Comparison of ENCODE assay signal across 12 cellular contexts in genomic region chr2:240596491-240596931, GRCh38. TPM values are rescaled to one million over a fixed set of nuclear protein-coding genes. Genes with fewer than 3 reads are reported as not detected.
DNase-seq lines count a peak whose midpoint lies in the region; ATAC-seq, FAIRE-seq and TF ChIP-seq lines count a peak whose summit lies in the region.
"Had no signal": no experiment of that assay in that cellular context is flagged by ENCODE, and none has a peak within 500 bp of the region (broad histone marks: within the 10 kb centered on the region; RNA-seq: fewer than 3 reads in every experiment).

No MANE protein-coding gene starts in this region.

- no peaks in the 10 kb centered on the region for H3K27me3 ChIP-seq in small intestine (ENCODE audit: control insufficient read depth in 2 of 2, insufficient read depth in 2 of 2, low read length in 2 of 2)
- H3K27me3 ChIP-seq: hepatocyte had no signal

- H3K9me3 ChIP-seq in kidney (ENCODE audit: control insufficient read depth in 1 of 2, low read length in 2 of 2) (no peaks in the 10 kb centered on the region), small intestine (ENCODE audit: control insufficient read depth, low read depth) (no peaks in the 10 kb centered on the region)

- H3K9ac ChIP-seq in kidney (ENCODE audit: low read length in 2 of 2) = no peak overlapping the region

- FAIRE-seq in kidney (lab: Jason Lieb, UNC) (no peak), small intestine (lab: Jason Lieb, UNC) (no peak)
- FAIRE-seq: K562 had no signal

- H3K4me3 ChIP-seq in kidney (ENCODE audit: low read length in 2 of 2) (no peak overlapping the region), small intestine (ENCODE audit: low read depth in 1 of 2, low read length in 2 of 2) (no peak overlapping the region)
- H3K4me3 ChIP-seq: hepatocyte, K562 had no signal

- no peak for ATAC-seq in sciatic nerve

- peak; percentile 27 for DNase-seq in NCI-H1092 (lab: John Stamatoyannopoulos, UW)
- peak in 42 of 61 donors; percentile 9 to 91 (median 48) for DNase-seq in caudate nucleus (lab: John Stamatoyannopoulos, UW)
- peak; percentile 75 for DNase-seq in kidney
- DNase-seq in sciatic nerve (ENCODE audit: low spot score) = peak; percentile 62
- no peak for DNase-seq in 8988T
- no peak for DNase-seq in small intestine
- no peak for DNase-seq in HEK293T (ENCODE audit: extremely low spot score)
- no peak for DNase-seq in iPS-NIHi7 (ENCODE audit: extremely low spot score)
- DNase-seq: NCI-H82 had no signal

- no peaks in the 10 kb centered on the region for H3K4me1 ChIP-seq in kidney (ENCODE audit: control insufficient read depth in 1 of 2, insufficient read depth in 1 of 2, low read depth in 1 of 2, low read length in 2 of 2)
- H3K4me1 ChIP-seq in small intestine (ENCODE audit: control insufficient read depth in 2 of 2, insufficient read depth in 1 of 2, low read depth in 1 of 2, low read length in 1 of 2) = no peaks in the 10 kb centered on the region

- WGBS in small intestine, 3 donors = 88 to 94% (median 91%) methylated on average over 21 to 23 of the region's 23 CpGs

- H3K36me3 ChIP-seq in kidney (ENCODE audit: control insufficient read depth in 1 of 2, insufficient read depth in 2 of 2, low read length in 2 of 2) = peaks cover 8% of the 10 kb centered on the region in 2 donors
- peaks cover 2 to 10% of the 10 kb centered on the region in 2 donors for H3K36me3 ChIP-seq in small intestine (ENCODE audit: control insufficient read depth in 2 of 2, insufficient read depth in 2 of 2, low read length in 2 of 2)

- no peak for TF ChIP-seq CTCF in kidney (IDR thresholded peaks at IDR 0.05; ENCODE audit: borderline replicate concordance, extremely low read depth, insufficient read depth)

- H3K27ac ChIP-seq in caudate nucleus (ENCODE audit: low read depth, low read length) = no peak overlapping the region
- H3K27ac ChIP-seq in kidney (ENCODE audit: low read depth in 2 of 2, low read length in 2 of 2) = no peak overlapping the region
- no peak overlapping the region for H3K27ac ChIP-seq in small intestine (ENCODE audit: low read depth in 1 of 2, low read length in 1 of 2)
- H3K27ac ChIP-seq: hepatocyte had no signal

- CTCF ChIA-PET in HEK293T (lab: Yijun Ruan, JAX) = no interaction called here

- POLR2A ChIA-PET in HEK293T (lab: Yijun Ruan, JAX) = interaction anchor here (1.5 kb wide), 1 partner anchor 10 kb away, joined by 5 read pairs; the partner anchor contains the start of gene CAPN10

- intact Hi-C loops in kidney (cut with DNase I) (no loop called here), sciatic nerve (cut with DNase I) (no loop called here)

TF ChIP-seq in HEK293T, 16 proteins besides CTCF, POLR2A, EP300 and RAD21:
- TF ChIP-seq L3MBTL2 (conservative IDR thresholded peaks at IDR 0.05) (no peak), SUZ12 (IDR thresholded peaks at IDR 0.05) (no peak), HDGF (IDR thresholded peaks at IDR 0.05; ENCODE audit: borderline replicate concordance) (no peak), LEF1 (IDR thresholded peaks at IDR 0.05; ENCODE audit: borderline replicate concordance) (no peak), FOXM1 (IDR thresholded peaks at IDR 0.05; ENCODE audit: borderline replicate concordance) (no peak), NFRKB (IDR thresholded peaks at IDR 0.05) (no peak), TARDBP (IDR thresholded peaks at IDR 0.05) (no peak), BHLHE40 (IDR thresholded peaks at IDR 0.05; ENCODE audit: borderline replicate concordance) (no peak), FOXK2 (IDR thresholded peaks at IDR 0.05) (no peak), PKNOX1 (IDR thresholded peaks at IDR 0.05) (no peak), ELF4 (IDR thresholded peaks at IDR 0.05) (no peak), SP1 (IDR thresholded peaks at IDR 0.05) (no peak), ZNF384 (IDR thresholded peaks at IDR 0.05) (no peak), ARNT (IDR thresholded peaks at IDR 0.05) (no peak), CTBP1 (IDR thresholded peaks at IDR 0.05; ENCODE audit: borderline replicate concordance) (no peak), FOXA1 (IDR thresholded peaks at IDR 0.05) (no peak)

RNA-seq across cellular contexts. Expression of gene CAPN10, which starts 10.0 kb away (rescaled TPM):
- 50.9 TPM for total RNA-seq in kidney
- 26.3 TPM for polyA plus RNA-seq in kidney (ENCODE audit: insufficient read depth, low read depth, low replicate concordance)
- total RNA-seq in sciatic nerve = 37.2 TPM
- 10 to 100 TPM; 19.7 to 33.8 (median 32.9) TPM for polyA plus RNA-seq in small intestine

RNA-seq across cellular contexts. Expression of gene RNPEPL1, which starts 28.2 kb away (rescaled TPM):
- total RNA-seq in kidney = 77.4 TPM
- polyA plus RNA-seq in kidney (ENCODE audit: insufficient read depth, low read depth, low replicate concordance) = 65.4 TPM
- total RNA-seq in sciatic nerve = 38.8 TPM
- 100 to 1,000 TPM; 100 to 149 (median 131) TPM for polyA plus RNA-seq in small intestine

RNA-seq across cellular contexts. Expression of gene GPR35, which starts 28.8 kb away (rescaled TPM):
- total RNA-seq in kidney (6.7 TPM), sciatic nerve (3.2 TPM)
- polyA plus RNA-seq in kidney (ENCODE audit: insufficient read depth, low read depth, low replicate concordance) (1.7 TPM), small intestine (100 to 1,000 TPM in 2 of 3 donors, 10 to 100 TPM in 1; 75.5 to 367 (median 327) TPM)
- total RNA-seq: SK-MEL-5 had no signal

RNA-seq across cellular contexts. Expression of gene DUSP28, which starts 36.4 kb away (rescaled TPM):
- total RNA-seq in kidney = 7.0 TPM
- polyA plus RNA-seq in kidney (ENCODE audit: insufficient read depth, low read depth, low replicate concordance) = 5.9 TPM
- 4.5 TPM for total RNA-seq in sciatic nerve
- polyA plus RNA-seq in small intestine = 1 to 10 TPM; 1.8 to 7.0 (median 3.1) TPM

RNA-seq across cellular contexts. Expression of gene ANKMY1, which starts 38.7 kb away (rescaled TPM):
- total RNA-seq in kidney = 22.1 TPM
- 3.0 TPM for polyA plus RNA-seq in kidney (ENCODE audit: insufficient read depth, low read depth, low replicate concordance)
- 30.7 TPM for total RNA-seq in sciatic nerve
- 1 to 10 TPM; 3.4 to 5.9 (median 5.9) TPM for polyA plus RNA-seq in small intestine

Comparison
In these comparisons a context has a peak if more than half of its experiments do, and no peak if none do; other contexts are left out.
1. DNase-seq: peak in NCI-H1092 (single experiment), caudate nucleus (42 of 61), kidney (single experiment) and sciatic nerve (single experiment); none in 8988T (single experiment), small intestine (single experiment), HEK293T (single experiment) and iPS-NIHi7 (single experiment).